8 cellular contexts compared by ENCODE assay signal in genomic region chr7:4739528-4739992, GRCh38. TPM values are rescaled to one million over a fixed set of nuclear protein-coding genes. Genes with fewer than 3 reads are reported as not detected.
DNase-seq lines count a peak whose midpoint lies in the region; ATAC-seq and TF ChIP-seq lines count a peak whose summit lies in the region.

No MANE protein-coding gene starts in this region.

- WGBS in right cardiac atrium = 14% methylated on average over 16 of the region's 16 CpGs
- 16% methylated on average over 16 of the region's 16 CpGs for WGBS in smooth muscle cell (ENCODE audit: low lambda C conversion rate)

- intact Hi-C loops in right cardiac atrium (cut with DNase I) (loop anchor here in 1 of 4 donors (10.0 kb wide), 1 partner anchor 55 kb away; the partner anchor contains the start of gene FOXK1), left colon (cut with DNase I, micrococcal nuclease) (no loop called here)

- peak; percentile 26 to 62 (median 38) for DNase-seq in CD4-positive, CD25-positive, alpha-beta regulatory T cell
- DNase-seq in NCI-H460 (ENCODE audit: extremely low read depth, low read depth) (peak; percentile 65), right cardiac atrium (peak in 2 of 3 donors; percentile 76 to 84), smooth muscle cell (lab: John Stamatoyannopoulos, UW; ENCODE audit: unreplicated experiment) (peak; percentile 9), NOMO-1 treated with dmso at 0.1 percent for 144 hours (lab: John Stamatoyannopoulos, UW; ENCODE audit: unreplicated experiment) (no peak), left colon (no peak), NCI-H2196 (lab: John Stamatoyannopoulos, UW; ENCODE audit: unreplicated experiment) (no peak)
- peak; percentile 41 for DNase-seq in activated naive CD8-positive, alpha-beta T cell treated with anti-CD3 and anti-CD28 coated beads, Interleukin-2, amount 50 U/mL, for 24 hours

- peak overlapping the region; percentile 56 for H3K9ac ChIP-seq in smooth muscle cell (ENCODE audit: low read depth)

- H3K9me3 ChIP-seq in CD4-positive, CD25-positive, alpha-beta regulatory T cell (ENCODE audit: control insufficient read depth in 2 of 2, low read length in 2 of 2) = no peaks in the 10 kb centered on the region
- H3K9me3 ChIP-seq in right cardiac atrium (ENCODE audit: control insufficient read depth, low read length) (no peaks in the 10 kb centered on the region), smooth muscle cell (replicated peaks; ENCODE audit: low read depth) (no peaks in the 10 kb centered on the region)

- TF ChIP-seq CTCF in smooth muscle cell (IDR thresholded peaks at IDR 0.05; ENCODE audit: borderline replicate concordance, insufficient read depth, poor library complexity, severe bottlenecking) = peak; percentile 43

- H3K4me1 Mint-ChIP-seq in CD4-positive, CD25-positive, alpha-beta regulatory T cell = peaks cover 24 to 73% (median 39%) of the 10 kb centered on the region in 4 donors
- peaks cover 64% of the 10 kb centered on the region for H3K4me1 Mint-ChIP-seq in activated naive CD8-positive, alpha-beta T cell treated with anti-CD3 and anti-CD28 coated beads, Interleukin-2, amount 50 U/mL, for 24 hours

- H3K4me1 ChIP-seq in CD4-positive, CD25-positive, alpha-beta regulatory T cell (ENCODE audit: control insufficient read depth, insufficient read depth, low read length, poor library complexity, severe bottlenecking) = peaks cover 22% of the 10 kb centered on the region
- H3K4me1 ChIP-seq in right cardiac atrium (ENCODE audit: control insufficient read depth, insufficient read depth, low read length) (peaks cover 9% of the 10 kb centered on the region), smooth muscle cell (ENCODE audit: low read depth) (peaks cover 23% of the 10 kb centered on the region)

- H3K36me3 Mint-ChIP-seq in CD4-positive, CD25-positive, alpha-beta regulatory T cell = peaks cover 9% of the 10 kb centered on the region
- H3K36me3 Mint-ChIP-seq in activated naive CD8-positive, alpha-beta T cell treated with anti-CD3 and anti-CD28 coated beads, Interleukin-2, amount 50 U/mL, for 24 hours (ENCODE audit: low read depth) = peaks cover 23% of the 10 kb centered on the region

- H3K9me3 Mint-ChIP-seq in CD4-positive, CD25-positive, alpha-beta regulatory T cell = peaks cover 0 to 2% (median 0%) of the 10 kb centered on the region in 7 donors
- H3K9me3 Mint-ChIP-seq in activated naive CD8-positive, alpha-beta T cell treated with anti-CD3 and anti-CD28 coated beads, Interleukin-2, amount 50 U/mL, for 24 hours = no peaks in the 10 kb centered on the region

- H3K79me2 ChIP-seq in smooth muscle cell (ENCODE audit: low read depth) = peaks cover 61% of the 10 kb centered on the region

- peak; percentile 44 to 46 for ATAC-seq in CD4-positive, CD25-positive, alpha-beta regulatory T cell (ENCODE audit: low read depth in 2 of 2)
- peak; percentile 20 for ATAC-seq in activated naive CD8-positive, alpha-beta T cell treated with anti-CD3 and anti-CD28 coated beads, Interleukin-2, amount 50 U/mL, for 24 hours
- peak; percentile 66 to 71 for ATAC-seq in right cardiac atrium
- ATAC-seq in left colon = no peak

- H3K36me3 ChIP-seq in CD4-positive, CD25-positive, alpha-beta regulatory T cell (ENCODE audit: control insufficient read depth, insufficient read depth, low read length) = peaks cover 22% of the 10 kb centered on the region
- no peaks in the 10 kb centered on the region for H3K36me3 ChIP-seq in smooth muscle cell (ENCODE audit: low read depth)

- H3F3A ChIP-seq in smooth muscle cell (ENCODE audit: low read depth) = peaks cover 19% of the 10 kb centered on the region

- no peaks in the 10 kb centered on the region for H3K27me3 ChIP-seq in CD4-positive, CD25-positive, alpha-beta regulatory T cell (ENCODE audit: control insufficient read depth, insufficient read depth, low read length)
- H3K27me3 ChIP-seq in right cardiac atrium (ENCODE audit: control insufficient read depth, insufficient read depth) (no peaks in the 10 kb centered on the region), smooth muscle cell (ENCODE audit: low read depth) (no peaks in the 10 kb centered on the region)

- H3K27ac ChIP-seq in CD4-positive, CD25-positive, alpha-beta regulatory T cell (ENCODE audit: insufficient read depth, low read length, poor library complexity, severe bottlenecking) = peak overlapping the region; percentile 30
- peak overlapping the region; percentile 71 for H3K27ac ChIP-seq in right cardiac atrium (ENCODE audit: low read length)
- H3K27ac ChIP-seq in smooth muscle cell (ENCODE audit: low read depth) = peak overlapping the region; percentile 90

- peak overlapping the region; percentile 57 for H3K4me3 ChIP-seq in CD4-positive, CD25-positive, alpha-beta regulatory T cell (ENCODE audit: low read depth, low read length)
- H3K4me3 ChIP-seq in right cardiac atrium (ENCODE audit: low read length) (peak overlapping the region; percentile 34), smooth muscle cell (peak overlapping the region; percentile 35)

- peak overlapping the region; percentile 78 for H3K4me2 ChIP-seq in smooth muscle cell

- H3K27ac Mint-ChIP-seq in CD4-positive, CD25-positive, alpha-beta regulatory T cell = peak overlapping the region; percentile 67 to 94 (median 91)
- H3K27ac Mint-ChIP-seq in activated naive CD8-positive, alpha-beta T cell treated with anti-CD3 and anti-CD28 coated beads, Interleukin-2, amount 50 U/mL, for 24 hours = peak overlapping the region; percentile 84

- no peak overlapping the region for H2AFZ ChIP-seq in smooth muscle cell (ENCODE audit: low read depth)

- H3K27me3 Mint-ChIP-seq in CD4-positive, CD25-positive, alpha-beta regulatory T cell = no peaks in the 10 kb centered on the region
- no peaks in the 10 kb centered on the region for H3K27me3 Mint-ChIP-seq in activated naive CD8-positive, alpha-beta T cell treated with anti-CD3 and anti-CD28 coated beads, Interleukin-2, amount 50 U/mL, for 24 hours

- H4K20me1 ChIP-seq in smooth muscle cell (ENCODE audit: low read depth) = peaks cover 8% of the 10 kb centered on the region

- H3K4me3 Mint-ChIP-seq in CD4-positive, CD25-positive, alpha-beta regulatory T cell = peak overlapping the region; percentile 79 to 90 (median 82)
- H3K4me3 Mint-ChIP-seq in activated naive CD8-positive, alpha-beta T cell treated with anti-CD3 and anti-CD28 coated beads, Interleukin-2, amount 50 U/mL, for 24 hours = peak overlapping the region; percentile 57

RNA-seq across cellular contexts. Expression of gene AP5Z1, which starts 35.9 kb away (rescaled TPM):
- total RNA-seq in CD4-positive, CD25-positive, alpha-beta regulatory T cell = 130 TPM
- polyA plus RNA-seq in CD4-positive, CD25-positive, alpha-beta regulatory T cell = 10 to 100 TPM; 36.3 to 51.9 (median 44.7) TPM
- total RNA-seq in NCI-H460 (2014; rRNA removed; shearing (Covaris generic)) = 12.9 and 14.0 TPM in 2 replicates
- 92.0 and 95.7 TPM in 2 replicates for polyA plus RNA-seq in NCI-H460 (2014; cell fraction: nucleus; rRNA removed)
- 10 to 100 TPM; 10.5 to 17.3 (median 15.2) TPM for total RNA-seq in right cardiac atrium
- 12.4 TPM for polyA plus RNA-seq in right cardiac atrium
- total RNA-seq in smooth muscle cell = 16.6 and 24.6 TPM in 2 replicates
- 37.6 and 48.2 TPM in 2 replicates for polyA plus RNA-seq in smooth muscle cell
- 10 to 100 TPM; 35.8 to 47.5 TPM for total RNA-seq in left colon

RNA-seq across cellular contexts. Expression of gene FOXK1, which starts 57.5 kb away (rescaled TPM):
- total RNA-seq in CD4-positive, CD25-positive, alpha-beta regulatory T cell = 55.1 TPM
- 1 to 10 TPM; 1.8 to 4.1 (median 2.3) TPM for polyA plus RNA-seq in CD4-positive, CD25-positive, alpha-beta regulatory T cell
- 37.9 and 40.6 TPM in 2 replicates for total RNA-seq in NCI-H460 (2014; rRNA removed; shearing (Covaris generic))
- polyA plus RNA-seq in NCI-H460 (2014; cell fraction: nucleus; rRNA removed) = 14.8 and 22.4 TPM in 2 replicates
- total RNA-seq in right cardiac atrium (10 to 100 TPM; 15.4 to 22.4 (median 20.3) TPM), smooth muscle cell (10.4 and 11.6 TPM in 2 replicates), left colon (10 to 100 TPM; 19.9 to 28.3 TPM)
- polyA plus RNA-seq in right cardiac atrium (10.9 TPM), smooth muscle cell (6.0 and 8.5 TPM in 2 replicates)

Comparison
In these comparisons a context has a peak if more than half of its experiments do, and no peak if none do; other contexts are left out.
1. DNase-seq: peak in CD4-positive, CD25-positive, alpha-beta regulatory T cell (3 of 3), NCI-H460 (single experiment), activated naive CD8-positive, alpha-beta T cell treated with anti-CD3 and anti-CD28 coated beads, Interleukin-2, amount 50 U/mL, for 24 hours (single experiment), right cardiac atrium (2 of 3) and smooth muscle cell (single experiment); none in NOMO-1 treated with dmso at 0.1 percent for 144 hours (single experiment), left colon (0 of 2) and NCI-H2196 (single experiment).
2. H3K27ac ChIP-seq: peak in every context shown above with its lines; median percentile 90 in smooth muscle cell; 71 in right cardiac atrium; 30 in CD4-positive, CD25-positive, alpha-beta regulatory T cell.
3. Peak in every context shown above with its lines, with median percentiles within 50 percentile points of each other: H3K4me3 ChIP-seq.